ENCODE assay signal across 27 cellular contexts in the genomic region with DNA sequence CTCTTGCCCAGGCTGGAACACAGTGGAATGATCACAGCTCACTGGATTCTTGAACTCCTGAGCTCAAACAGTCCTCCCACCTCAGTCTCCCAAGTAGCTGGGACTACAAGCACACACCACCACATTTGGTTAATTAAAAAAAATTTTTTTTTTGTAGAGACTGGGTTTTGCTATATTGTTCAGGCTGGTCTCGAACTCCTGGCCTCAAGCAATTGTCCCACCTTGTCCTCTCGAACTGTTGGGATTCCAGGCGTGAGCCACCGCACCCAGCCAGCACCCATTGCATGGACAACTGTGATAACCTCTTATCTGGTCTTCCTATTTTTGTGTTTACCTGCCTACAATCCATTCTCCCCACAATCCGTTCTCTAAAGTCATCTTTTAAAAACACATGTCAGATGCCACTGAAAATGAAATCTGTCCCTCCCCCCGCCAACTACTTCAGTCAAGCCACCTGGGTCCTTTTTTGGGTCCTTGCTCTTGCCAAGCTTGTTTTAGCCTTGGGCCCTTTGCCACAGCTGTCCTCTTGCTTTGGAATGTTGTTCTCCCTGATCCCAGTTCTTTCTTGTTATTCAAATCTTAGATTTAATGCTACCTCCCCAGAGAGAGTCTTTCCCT.
A peak's percentile ranks its signal among the peaks of the same experiment; 100 is the strongest.
DNase-seq lines count a peak whose midpoint lies in the region; ATAC-seq, FAIRE-seq and TF ChIP-seq lines count a peak whose summit lies in the region.
"Had no signal": no experiment of that assay in that cellular context is flagged by ENCODE, and none has a peak within 500 bp of the region (broad histone marks: within the 10 kb centered on the region; RNA-seq: fewer than 3 reads in every experiment).

No MANE protein-coding gene starts in this region.

- H3K79me2 ChIP-seq in K562 (ENCODE audit: control insufficient read depth, insufficient read depth, low read length), result no peaks in the 10 kb centered on the region
- H3K79me2 ChIP-seq in parathyroid adenoma, result no peaks in the 10 kb centered on the region

- no peak overlapping the region for H3K27ac Mint-ChIP-seq in MCF 10A (ENCODE audit: low read depth, unreplicated experiment)
- H3K27ac Mint-ChIP-seq: CD4-positive, CD25-positive, alpha-beta regulatory T cell; IgD-negative memory B cell had no signal

- DNase-seq in breast epithelium (ENCODE audit: low spot score in 2 of 2) (peak in 1 of 2 donors; percentile 86), MCF 10A (ENCODE audit: unreplicated experiment) (no peak), K562 (ENCODE audit: extremely low read depth in 1 of 4, low spot score in 3 of 4) (peak in 3 of 4 experiments; percentile 13 to 44 (median 21)), hippocampal formation (lab: John Stamatoyannopoulos, UW) (no peak), cardiac septum (ENCODE audit: low spot score) (no peak), 8988T (no peak), NCI-H524 treated with DMSO at 0.1 percent for 48 hours (lab: John Stamatoyannopoulos, UW) (no peak)
- DNase-seq: CD4-positive, CD25-positive, alpha-beta regulatory T cell; GOT3; HCEC 1CT; Karpas-422; MV-4-11; NCI-H1105; NCI-H1436 treated with DMSO at 0.1 percent for 48 hours; NCI-H1930; NCI-H446; NCI-H526; NCI-H82; PC-3; Right ventricle myocardium superior; RPMI8226 had no signal

- TF ChIP-seq CTCF in breast epithelium (IDR thresholded peaks at IDR 0.05) (no peak), MCF 10A (IDR thresholded peaks at IDR 0.05; ENCODE audit: unreplicated experiment) (no peak), K562 (IDR thresholded peaks at IDR 0.05 in 2 of 3, conservative IDR thresholded peaks at IDR 0.05 in 1 of 3; ENCODE audit: insufficient read depth in 2 of 3, low read depth in 1 of 3, low read length in 3 of 3) (no peak), parathyroid adenoma (IDR thresholded peaks at IDR 0.05) (no peak)

- no peaks in the 10 kb centered on the region for H4K20me1 ChIP-seq in K562 (replicated peaks; ENCODE audit: control insufficient read depth, insufficient read depth, low read length)

- POLR2A ChIA-PET in MCF 10A (lab: Yijun Ruan, JAX) (no interaction called here), K562 (lab: Yijun Ruan, JAX) (no interaction called here)

- intact Hi-C loops in breast epithelium (cut with DNase I; ENCODE audit: low total_unique reads) (no loop called here), MCF 10A (cut with micrococcal nuclease) (loop anchor here (2.0 to 10.0 kb wide), 3 partner anchors 279 to 1221 kb away; no protein-coding TSS in a partner anchor), K562 (cut with micrococcal nuclease) (loop anchor here (10.0 kb wide), 1 partner anchor 279 kb away; no protein-coding TSS in a partner anchor), cardiac septum (cut with DNase I) (loop anchor here (10.0 kb wide), 1 partner anchor 279 kb away; no protein-coding TSS in a partner anchor)

- 0 out of 2 replicates have a peak, but pooled peaks have one; percentile 18 for TF ChIP-seq EP300 in K562 (IDR thresholded peaks at IDR 0.05; ENCODE audit: low read length)

- H3K27me3 ChIP-seq in breast epithelium (no peaks in the 10 kb centered on the region), K562 (ENCODE audit: control insufficient read depth in 2 of 2, insufficient read depth in 2 of 2, low read length in 2 of 2) (no peaks in the 10 kb centered on the region), parathyroid adenoma (ENCODE audit: control insufficient read depth, insufficient read depth, low read length) (no peaks in the 10 kb centered on the region)

- no peaks in the 10 kb centered on the region for H3K36me3 Mint-ChIP-seq in MCF 10A (ENCODE audit: insufficient read depth, unreplicated experiment)
- H3K36me3 Mint-ChIP-seq: CD4-positive, CD25-positive, alpha-beta regulatory T cell; IgD-negative memory B cell had no signal

- ATAC-seq in K562, result no peak
- ATAC-seq: PC-3 had no signal

- H3K27ac ChIP-seq in breast epithelium, result peak overlapping the region; percentile 87 to 89
- H3K27ac ChIP-seq in K562 (ENCODE audit: extremely low read depth, low read depth, low read length), result no peak overlapping the region
- H3K27ac ChIP-seq in parathyroid adenoma, result no peak overlapping the region
- H3K27ac ChIP-seq: HL-60, SK-N-MC had no signal

- FAIRE-seq in K562 (lab: Jason Lieb, UNC), result no peak
- FAIRE-seq: D721Med, G401.6 had no signal

- H3K4me3 ChIP-seq in breast epithelium, result no peak overlapping the region
- no peak overlapping the region for H3K4me3 ChIP-seq in K562
- H3K4me3 ChIP-seq in parathyroid adenoma (ENCODE audit: low read depth, low read length), result no peak overlapping the region
- H3K4me3 ChIP-seq: SK-N-MC had no signal

- 11% methylated on average over 6 of the region's 6 CpGs for WGBS in K562 (ENCODE audit: insufficient coverage, low coverage, missing lambda C conversion rate)

- CTCF ChIA-PET in MCF 10A (lab: Yijun Ruan, JAX) (no interaction called here), K562 (lab: Yijun Ruan, JAX; ENCODE audit: low intra/inter-chr PET ratio) (no interaction called here)

- no peak overlapping the region for H3K4me3 Mint-ChIP-seq in MCF 10A (ENCODE audit: unreplicated experiment)
- H3K4me3 Mint-ChIP-seq: CD4-positive, CD25-positive, alpha-beta regulatory T cell; IgD-negative memory B cell had no signal

- no peak for TF ChIP-seq POLR2A in breast epithelium (IDR thresholded peaks at IDR 0.05)
- no peak for TF ChIP-seq POLR2A in K562 (conservative IDR thresholded peaks at IDR 0.05)

- no peaks in the 10 kb centered on the region for H3K4me1 ChIP-seq in breast epithelium
- peaks cover 4 to 7% of the 10 kb centered on the region in 2 experiments; a peak in 3 of 5 replicates for H3K4me1 ChIP-seq in K562 (replicated peaks in 1 of 2; ENCODE audit: control insufficient read depth in 2 of 2, insufficient read depth in 2 of 2, low read length in 2 of 2)
- no peaks in the 10 kb centered on the region for H3K4me1 ChIP-seq in parathyroid adenoma

- BruUV-seq in MCF 10A (replicated peaks; lab: Mats Ljungman, UMichigan), result no TSS peak
- BruUV-seq in K562 (replicated peaks; lab: Mats Ljungman, UMichigan), result no TSS peak

- in situ Hi-C loops in K562 (cut with MboI), result no loop called here

- H3K4me2 ChIP-seq in K562 (ENCODE audit: insufficient read depth, low read length) (no peak overlapping the region), parathyroid adenoma (ENCODE audit: low read length) (no peak overlapping the region)

- no peaks in the 10 kb centered on the region for H3K27me3 Mint-ChIP-seq in MCF 10A (ENCODE audit: insufficient read depth, unreplicated experiment)

- no peaks in the 10 kb centered on the region for H3K9me3 ChIP-seq in breast epithelium
- H3K9me3 ChIP-seq in K562 (replicated peaks; ENCODE audit: control insufficient read depth, insufficient read depth, low read depth, low read length), result 0 out of 2 replicates have a peak, but pooled peaks cover 4% of the 10 kb centered on the region
- H3K9me3 ChIP-seq in parathyroid adenoma (ENCODE audit: control insufficient read depth, low read length), result no peaks in the 10 kb centered on the region

- no peak overlapping the region for H2AFZ ChIP-seq in K562 (ENCODE audit: low read depth, low read length)
- peak overlapping the region; percentile 40 for H2AFZ ChIP-seq in parathyroid adenoma

- TF ChIP-seq RAD21 in K562 (CRISPR knock-in tag; conservative IDR thresholded peaks at IDR 0.05 in 1 of 2, IDR thresholded peaks at IDR 0.05 in 1 of 2), result no peak

- no peak overlapping the region for H3K9ac ChIP-seq in K562 (ENCODE audit: insufficient read depth in 1 of 2, low read depth in 2 of 2, low read length in 2 of 2)
- no peak overlapping the region for H3K9ac ChIP-seq in parathyroid adenoma

- H3K9me1 ChIP-seq in K562 (ENCODE audit: control insufficient read depth, insufficient read depth, low read length), result no peaks in the 10 kb centered on the region

- H3K9me3 Mint-ChIP-seq in MCF 10A (ENCODE audit: unreplicated experiment), result no peaks in the 10 kb centered on the region
- H3K9me3 Mint-ChIP-seq: IgD-negative memory B cell had no signal

- no peaks in the 10 kb centered on the region for H3K4me1 Mint-ChIP-seq in MCF 10A (ENCODE audit: insufficient read depth, unreplicated experiment)
- H3K4me1 Mint-ChIP-seq: CD4-positive, CD25-positive, alpha-beta regulatory T cell; IgD-negative memory B cell had no signal

- no peaks in the 10 kb centered on the region for H3K36me3 ChIP-seq in breast epithelium
- no peaks in the 10 kb centered on the region for H3K36me3 ChIP-seq in K562 (ENCODE audit: control insufficient read depth, insufficient read depth, low read length)
- H3K36me3 ChIP-seq in parathyroid adenoma (ENCODE audit: control insufficient read depth, insufficient read depth, low read length), result no peaks in the 10 kb centered on the region

TF ChIP-seq in K562, 482 proteins besides CTCF, POLR2A, EP300 and RAD21 (continues in another document):
- TF ChIP-seq FOS (IDR thresholded peaks at IDR 0.05; ENCODE audit: extremely low read depth, insufficient read length), result no peak
- TF ChIP-seq, protein P1, sequence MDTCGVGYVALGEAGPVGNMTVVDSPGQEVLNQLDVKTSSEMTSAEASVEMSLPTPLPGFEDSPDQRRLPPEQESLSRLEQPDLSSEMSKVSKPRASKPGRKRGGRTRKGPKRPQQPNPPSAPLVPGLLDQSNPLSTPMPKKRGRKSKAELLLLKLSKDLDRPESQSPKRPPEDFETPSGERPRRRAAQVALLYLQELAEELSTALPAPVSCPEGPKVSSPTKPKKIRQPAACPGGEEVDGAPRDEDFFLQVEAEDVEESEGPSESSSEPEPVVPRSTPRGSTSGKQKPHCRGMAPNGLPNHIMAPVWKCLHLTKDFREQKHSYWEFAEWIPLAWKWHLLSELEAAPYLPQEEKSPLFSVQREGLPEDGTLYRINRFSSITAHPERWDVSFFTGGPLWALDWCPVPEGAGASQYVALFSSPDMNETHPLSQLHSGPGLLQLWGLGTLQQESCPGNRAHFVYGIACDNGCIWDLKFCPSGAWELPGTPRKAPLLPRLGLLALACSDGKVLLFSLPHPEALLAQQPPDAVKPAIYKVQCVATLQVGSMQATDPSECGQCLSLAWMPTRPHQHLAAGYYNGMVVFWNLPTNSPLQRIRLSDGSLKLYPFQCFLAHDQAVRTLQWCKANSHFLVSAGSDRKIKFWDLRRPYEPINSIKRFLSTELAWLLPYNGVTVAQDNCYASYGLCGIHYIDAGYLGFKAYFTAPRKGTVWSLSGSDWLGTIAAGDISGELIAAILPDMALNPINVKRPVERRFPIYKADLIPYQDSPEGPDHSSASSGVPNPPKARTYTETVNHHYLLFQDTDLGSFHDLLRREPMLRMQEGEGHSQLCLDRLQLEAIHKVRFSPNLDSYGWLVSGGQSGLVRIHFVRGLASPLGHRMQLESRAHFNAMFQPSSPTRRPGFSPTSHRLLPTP (IDR thresholded peaks at IDR 0.05; ENCODE audit: borderline replicate concordance, extremely low read depth, insufficient read length), result peak; percentile 52
- TF ChIP-seq TRIM24 (IDR thresholded peaks at IDR 0.05), result peak in 1 of 2 experiments; percentile 42; a peak in 1 of 4 replicates
- TF ChIP-seq KDM1A (IDR thresholded peaks at IDR 0.05), result peak; percentile 32 to 52; a peak in 1 of 4 replicates
- peak; percentile 89 for TF ChIP-seq ADNP (tag; IDR thresholded peaks at IDR 0.05)
- peak; percentile 50 for TF ChIP-seq TCF3 (CRISPR knock-in tag; IDR thresholded peaks at IDR 0.05)
- peak in 1 of 2 experiments; percentile 42; a peak in 1 of 4 replicates for TF ChIP-seq RCOR1 (IDR thresholded peaks at IDR 0.05; ENCODE audit: borderline replicate concordance in 1 of 2, low read depth in 2 of 2, low read length in 2 of 2)
- no peak for TF ChIP-seq ERF (CRISPR knock-in tag; IDR thresholded peaks at IDR 0.05)

Comparison
In these comparisons a context has a peak if more than half of its experiments do, and no peak if none do; other contexts are left out.
1. DNase-seq: peak in K562 (3 of 4); none in MCF 10A (single experiment), hippocampal formation (0 of 2), cardiac septum (single experiment), 8988T (single experiment) and NCI-H524 treated with DMSO at 0.1 percent for 48 hours (single experiment).
2. H3K27ac ChIP-seq: peak in breast epithelium (2 of 2); none in K562 (single experiment) and parathyroid adenoma (single experiment).